16 cellular contexts compared by ENCODE assay signal in genomic region chr15:58460108-58460507, GRCh38. TPM values are rescaled to one million over a fixed set of nuclear protein-coding genes. Genes with fewer than 3 reads are reported as not detected.
DNase-seq lines count a peak whose midpoint lies in the region; ATAC-seq and TF ChIP-seq lines count a peak whose summit lies in the region.
"Had no signal": no experiment of that assay in that cellular context is flagged by ENCODE, and none has a peak within 500 bp of the region (broad histone marks: within the 10 kb centered on the region; RNA-seq: fewer than 3 reads in every experiment).

No MANE protein-coding gene starts in this region.

- no peak for TF ChIP-seq CTCF in hepatocyte (IDR thresholded peaks at IDR 0.05; ENCODE audit: poor library complexity)

- ATAC-seq in GM21717 (IDR thresholded peaks at IDR 0.05; ENCODE audit: unreplicated experiment) = no peak
- ATAC-seq: foreskin keratinocyte, HCT116 had no signal

- H3K27ac ChIP-seq in BLaER1 (peak overlapping the region; percentile 73), hepatocyte (peak overlapping the region; percentile 63), trophoblast cell (ENCODE audit: low read depth, low read length) (no peak overlapping the region)
- H3K27ac ChIP-seq: foreskin keratinocyte had no signal

- H3K4ac ChIP-seq in trophoblast cell (ENCODE audit: low read depth, low read length) = no peak overlapping the region

- H3K4me2 ChIP-seq in BLaER1 (peak overlapping the region; percentile 89), hepatocyte (no peak overlapping the region), trophoblast cell (ENCODE audit: low read length) (no peak overlapping the region)

- no peaks in the 10 kb centered on the region for H3K27me3 ChIP-seq in BLaER1
- H3K27me3 ChIP-seq in hepatocyte = no peaks in the 10 kb centered on the region
- no peaks in the 10 kb centered on the region for H3K27me3 ChIP-seq in trophoblast cell (ENCODE audit: insufficient read depth, low read length)
- H3K27me3 ChIP-seq: body of pancreas, foreskin keratinocyte had no signal

- no peak overlapping the region for H3K18ac ChIP-seq in trophoblast cell (ENCODE audit: low read length)

- no peak overlapping the region for H4K8ac ChIP-seq in trophoblast cell (ENCODE audit: low read depth, low read length)

- peak overlapping the region; percentile 56 for H2AK5ac ChIP-seq in trophoblast cell (ENCODE audit: low read length)

- no peak overlapping the region for H2BK120ac ChIP-seq in trophoblast cell (ENCODE audit: insufficient read depth, low read length, poor library complexity)

- DNase-seq in HT1080 (ENCODE audit: low read depth) (peak; percentile 21), hepatocyte (ENCODE audit: low spot score) (no peak), trophoblast cell (no peak), NCI-H2081 (lab: John Stamatoyannopoulos, UW) (no peak), HuH-7 (ENCODE audit: low spot score) (no peak)
- DNase-seq: activated CD4-positive, alpha-beta T cell treated with anti-CD3 and anti-CD28 coated beads, Interleukin-2, amount 10 ng/mL, durations not matched to agents 7 days and 5 days; body of pancreas; foreskin keratinocyte; NCI-H187 treated with DMSO at 0.1 percent for 48 hours; nephron progenitor cell; NK-92 treated with Interleukin-12 subunit alpha and Interleukin-12 subunit beta, amount 100 ng/mL, for 24 hours; RPMI8226; stimulated activated naive CD4-positive, alpha-beta T cell had no signal

- H3K9me3 ChIP-seq in BLaER1 = no peaks in the 10 kb centered on the region
- H3K9me3 ChIP-seq in hepatocyte (ENCODE audit: low read depth) = no peaks in the 10 kb centered on the region
- peaks cover 2% of the 10 kb centered on the region for H3K9me3 ChIP-seq in trophoblast cell (ENCODE audit: insufficient read depth, low read depth, low read length)
- H3K9me3 ChIP-seq: body of pancreas had no signal

- H3K23ac ChIP-seq in trophoblast cell (ENCODE audit: low read length) = no peak overlapping the region

- H3K9me2 ChIP-seq in hepatocyte (replicated peaks; ENCODE audit: insufficient read depth) = no peaks in the 10 kb centered on the region

- peaks cover 4% of the 10 kb centered on the region for H3K79me1 ChIP-seq in trophoblast cell (ENCODE audit: low read length)

- H4K12ac ChIP-seq in trophoblast cell (ENCODE audit: low read depth, low read length) = no peak overlapping the region

- no peak overlapping the region for H2BK12ac ChIP-seq in trophoblast cell (ENCODE audit: low read length)

- H3K4me3 ChIP-seq in BLaER1 (peak overlapping the region; percentile 18; the same call in 1 of the 2 replicates), hepatocyte (no peak overlapping the region), trophoblast cell (ENCODE audit: low read depth, low read length) (no peak overlapping the region)
- H3K4me3 ChIP-seq: body of pancreas had no signal

- H3K79me2 ChIP-seq in hepatocyte (no peaks in the 10 kb centered on the region), trophoblast cell (ENCODE audit: control insufficient read depth, insufficient read depth, low read length, poor library complexity) (no peaks in the 10 kb centered on the region)

- H3K4me1 ChIP-seq in BLaER1 (peaks cover 97% of the 10 kb centered on the region), hepatocyte (ENCODE audit: insufficient read depth) (peaks cover 21% of the 10 kb centered on the region), trophoblast cell (ENCODE audit: control insufficient read depth in 1 of 2, insufficient read depth in 2 of 2, low read length in 2 of 2) (peaks cover 2 to 7% of the 10 kb centered on the region in 2 experiments)

- no peaks in the 10 kb centered on the region for H4K20me1 ChIP-seq in BLaER1
- H4K20me1 ChIP-seq in hepatocyte (ENCODE audit: insufficient read depth, poor library complexity, severe bottlenecking) = no peaks in the 10 kb centered on the region

- H2BK5ac ChIP-seq in trophoblast cell (ENCODE audit: low read depth, low read length, poor library complexity) = no peak overlapping the region

- H3K9ac ChIP-seq in BLaER1 (peak overlapping the region; percentile 30; the same call in 1 of the 2 replicates), trophoblast cell (ENCODE audit: low read length) (no peak overlapping the region)

- H2AFZ ChIP-seq in hepatocyte = no peak overlapping the region
- H2AFZ ChIP-seq in trophoblast cell (ENCODE audit: insufficient read depth, low read length, poor library complexity) = no peak overlapping the region

- H3K14ac ChIP-seq in trophoblast cell (ENCODE audit: low read length) = no peak overlapping the region

- no peak overlapping the region for H4K91ac ChIP-seq in trophoblast cell (ENCODE audit: low read depth, low read length)

- no peaks in the 10 kb centered on the region for H3K36me3 ChIP-seq in BLaER1
- no peaks in the 10 kb centered on the region for H3K36me3 ChIP-seq in hepatocyte (replicated peaks; ENCODE audit: insufficient read depth, low read depth)
- no peaks in the 10 kb centered on the region for H3K36me3 ChIP-seq in trophoblast cell (ENCODE audit: control insufficient read depth in 1 of 2, insufficient read depth in 2 of 2, low read length in 2 of 2)

- 95% methylated on average over 5 of the region's 5 CpGs for WGBS in hepatocyte (ENCODE audit: low lambda C conversion rate, missing lambda C conversion rate)
- WGBS in trophoblast cell (ENCODE audit: extremely low coverage, insufficient coverage, insufficient read length) = no CpG with 5 or more reads among the region's 5 CpGs

RNA-seq across cellular contexts. Expression of gene LIPC, which starts 28.3 kb away (rescaled TPM):
- total RNA-seq in HT1080 (2014; rRNA removed; shearing (Covaris generic)) = 0.11 TPM in 1 of 2 replicates, not detected in the other
- not detected in 2 replicates for polyA plus RNA-seq in HT1080 (2015; cell fraction: cytosol; rRNA removed)
- polyA plus RNA-seq in HT1080 (2015; cell fraction: nucleus; rRNA removed) = 0.07 TPM in 1 of 2 replicates, not detected in the other
- total RNA-seq in hepatocyte = 64.8 and 67.7 TPM in 2 replicates
- 34.3 and 37.0 TPM in 2 replicates for polyA plus RNA-seq in hepatocyte
- polyA plus RNA-seq in trophoblast cell (2013) = 0.05 and 0.07 TPM in 2 replicates
- total RNA-seq: foreskin keratinocyte had no signal
- polyA plus RNA-seq: foreskin keratinocyte had no signal

Comparison
In these comparisons a context has a peak if more than half of its experiments do, and no peak if none do; other contexts are left out.
1. RNA of gene LIPC, which starts 28.3 kb away (total RNA-seq): 64.8 to 67.7 TPM in hepatocyte; 0.11 TPM in HT1080; every median in the first group is over 10 times any median in the second.